Comparison of ENCODE assay signal across 21 cellular contexts in the genomic region with DNA sequence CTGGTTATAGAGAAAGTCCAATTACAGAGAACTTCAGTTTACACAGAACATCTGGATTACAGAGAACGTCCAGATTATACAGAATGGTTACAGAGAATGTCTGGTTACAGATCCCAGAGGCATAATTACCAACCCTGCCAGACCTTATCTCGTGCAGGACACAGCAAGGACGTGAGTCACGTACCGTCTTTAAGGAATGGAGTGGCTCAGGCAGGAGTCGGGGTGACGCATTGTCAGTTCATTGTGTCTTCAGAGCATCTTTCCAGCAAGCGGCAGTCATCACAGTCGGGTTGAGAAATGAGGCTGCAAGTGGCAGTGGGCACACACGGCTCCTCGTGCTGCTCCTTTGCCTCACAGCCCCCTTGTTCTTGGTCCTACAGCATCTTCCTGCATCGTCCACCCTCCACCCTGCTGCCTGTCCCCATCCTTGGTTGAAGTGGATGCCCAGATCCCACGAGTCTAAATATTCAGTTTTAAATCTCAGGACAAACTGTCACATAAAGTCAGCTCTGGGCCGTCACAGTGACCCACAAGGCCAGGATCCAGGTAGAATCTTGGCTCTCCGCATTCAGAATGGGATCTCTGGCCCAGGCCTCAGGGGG. TPM values are rescaled to one million over a fixed set of nuclear protein-coding genes. Genes with fewer than 3 reads are reported as not detected.
DNase-seq lines count a peak whose midpoint lies in the region; ATAC-seq and TF ChIP-seq lines count a peak whose summit lies in the region.
"Had no signal": no experiment of that assay in that cellular context is flagged by ENCODE, and none has a peak within 500 bp of the region (broad histone marks: within the 10 kb centered on the region; RNA-seq: fewer than 3 reads in every experiment).

No MANE protein-coding gene starts in this region.

- WGBS in right cardiac atrium, result 47% methylated on average over 15 of the region's 15 CpGs
- 72% methylated on average over 13 of the region's 15 CpGs for WGBS in suprapubic skin

- TF ChIP-seq POLR2A in suprapubic skin (IDR thresholded peaks at IDR 0.05), result no peak

- ATAC-seq in right cardiac atrium, result no peak
- ATAC-seq in HG03442 (IDR thresholded peaks at IDR 0.05; ENCODE audit: unreplicated experiment), result no peak
- no peak for ATAC-seq in HG02763 (IDR thresholded peaks at IDR 0.05; ENCODE audit: unreplicated experiment)
- ATAC-seq: pancreas had no signal

- intact Hi-C loops in right cardiac atrium (cut with DNase I), result loop anchor here in 1 of 4 donors (10.0 kb wide), 1 partner anchor 247 kb away; no protein-coding TSS in a partner anchor

- no peaks in the 10 kb centered on the region for H3K36me3 ChIP-seq in suprapubic skin
- H3K36me3 ChIP-seq: BE2C, esophagus muscularis mucosa, pancreas, SJCRH30, thyroid gland had no signal

- DNase-seq in Daoy (ENCODE audit: low read depth) (peak; percentile 74), HFFc6 (peak; percentile 87), T1000 (lab: John Stamatoyannopoulos, UW) (peak; percentile 24), right cardiac atrium (peak; percentile 16 to 18 (median 18)), suprapubic skin (ENCODE audit: low spot score in 2 of 2) (no peak), GM20000 (ENCODE audit: low spot score) (no peak)
- DNase-seq: activated CD8-positive, alpha-beta memory T cell treated with anti-CD3 and anti-CD28 coated beads, Interleukin-2, amount 50 U/mL, for 4 hours; BE2C; Kasumi-1; NCI-H1694; NCI-H226; NK-92 treated with Interleukin-12 subunit alpha and Interleukin-12 subunit beta, amount 100 ng/mL, for 24 hours; SJCRH30; small intestine; thyroid gland had no signal

- H3K27me3 Mint-ChIP-seq in HFFc6 (ENCODE audit: insufficient read depth), result no peaks in the 10 kb centered on the region; the same call in 1 of the 2 replicates

- no peak for TF ChIP-seq CTCF in HFFc6 (IDR thresholded peaks at IDR 0.05)
- no peak for TF ChIP-seq CTCF in suprapubic skin (IDR thresholded peaks at IDR 0.05)
- no peak for TF ChIP-seq CTCF in GM20000 (IDR thresholded peaks at IDR 0.05; ENCODE audit: extremely low read depth, missing control alignments)

- H3K4me1 Mint-ChIP-seq in HFFc6 (ENCODE audit: low read depth), result peaks cover 16% of the 10 kb centered on the region

- no peaks in the 10 kb centered on the region; the same call in 1 of the 2 replicates for H3K9me3 Mint-ChIP-seq in HFFc6

- H3K9me3 ChIP-seq in right cardiac atrium (ENCODE audit: control insufficient read depth, low read length), result no peaks in the 10 kb centered on the region
- H3K9me3 ChIP-seq in suprapubic skin, result no peaks in the 10 kb centered on the region
- H3K9me3 ChIP-seq: BE2C, esophagus muscularis mucosa, pancreas, SJCRH30, thyroid gland had no signal

- TF ChIP-seq EP300 in suprapubic skin (IDR thresholded peaks at IDR 0.05), result no peak

- no peak overlapping the region for H3K4me3 Mint-ChIP-seq in HFFc6

- H3K4me1 ChIP-seq in right cardiac atrium (ENCODE audit: control insufficient read depth, insufficient read depth, low read length) (no peaks in the 10 kb centered on the region), suprapubic skin (peaks cover 10% of the 10 kb centered on the region)

- H3K4me3 ChIP-seq in right cardiac atrium (ENCODE audit: low read length), result no peak overlapping the region
- H3K4me3 ChIP-seq in suprapubic skin, result no peak overlapping the region
- H3K4me3 ChIP-seq: dorsolateral prefrontal cortex, esophagus muscularis mucosa, pancreas, SJCRH30, thyroid gland had no signal

- no peak overlapping the region for H3K27ac Mint-ChIP-seq in HFFc6

- H3K27ac ChIP-seq in right cardiac atrium (ENCODE audit: low read length) (no peak overlapping the region), suprapubic skin (no peak overlapping the region)
- H3K27ac ChIP-seq: dorsolateral prefrontal cortex, esophagus muscularis mucosa, HL-60, pancreas, SJCRH30, thyroid gland had no signal

- H3K36me3 Mint-ChIP-seq in HFFc6 (ENCODE audit: low read depth), result no peaks in the 10 kb centered on the region

- H3K27me3 ChIP-seq in right cardiac atrium (ENCODE audit: control insufficient read depth, insufficient read depth) (no peaks in the 10 kb centered on the region), suprapubic skin (peaks cover 3% of the 10 kb centered on the region)
- H3K27me3 ChIP-seq: BE2C, pancreas, SJCRH30, thyroid gland had no signal

RNA-seq across cellular contexts. Expression of a gene that starts 30.0 kb away (rescaled TPM):
- total RNA-seq in Daoy (2014; rRNA removed; shearing (Covaris generic)), result not detected in 2 replicates
- not detected for total RNA-seq in HFFc6 (2021; fragmentation: NEBNext Ultra II Directional; extraction: Animal tissue kit (Norgen Biotek cat#: 25700))
- not detected for total RNA-seq in right cardiac atrium
- polyA plus RNA-seq in right cardiac atrium, result not detected
- total RNA-seq in suprapubic skin, result under 1 TPM in 1 of 4 donors, not detected in 3; 0.23 TPM
- total RNA-seq: esophagus muscularis mucosa, SJCRH30, thyroid gland had no signal

RNA-seq across cellular contexts. Expression of a gene that starts 53.7 kb away (rescaled TPM):
- not detected in 2 replicates for total RNA-seq in Daoy (2014; rRNA removed; shearing (Covaris generic))
- total RNA-seq in HFFc6 (2021; fragmentation: NEBNext Ultra II Directional; extraction: Animal tissue kit (Norgen Biotek cat#: 25700)), result not detected
- not detected for total RNA-seq in right cardiac atrium
- polyA plus RNA-seq in right cardiac atrium, result not detected
- total RNA-seq in suprapubic skin, result not detected
- total RNA-seq: dorsolateral prefrontal cortex, esophagus muscularis mucosa, pancreas, SJCRH30, thyroid gland had no signal

RNA-seq across cellular contexts. Expression of a gene that starts 59.6 kb away (rescaled TPM):
- total RNA-seq in Daoy (2014; rRNA removed; shearing (Covaris generic)), result 3.0 and 3.2 TPM in 2 replicates
- under 1 TPM in 3 of 6 experiments, not detected in 3; 0.07 to 0.09 (median 0.09) TPM for total RNA-seq in HFFc6 (2021; fragmentation: NEBNext Ultra II Directional; extraction: Animal tissue kit (Norgen Biotek cat#: 25700))
- total RNA-seq in right cardiac atrium (10 to 100 TPM; 57.2 to 80.5 (median 65.6) TPM), suprapubic skin (10 to 100 TPM in 3 of 4 donors, 1 to 10 TPM in 1; 8.6 to 29.0 (median 21.5) TPM)
- 28.5 TPM for polyA plus RNA-seq in right cardiac atrium

Comparison
In these comparisons a context has a peak if more than half of its experiments do, and no peak if none do; other contexts are left out.
1. DNase-seq: peak in Daoy (single experiment), HFFc6 (single experiment), T1000 (single experiment) and right cardiac atrium (3 of 3); none in suprapubic skin (0 of 2) and GM20000 (single experiment).